8 cellular contexts compared by ENCODE assay signal in the genomic region with DNA sequence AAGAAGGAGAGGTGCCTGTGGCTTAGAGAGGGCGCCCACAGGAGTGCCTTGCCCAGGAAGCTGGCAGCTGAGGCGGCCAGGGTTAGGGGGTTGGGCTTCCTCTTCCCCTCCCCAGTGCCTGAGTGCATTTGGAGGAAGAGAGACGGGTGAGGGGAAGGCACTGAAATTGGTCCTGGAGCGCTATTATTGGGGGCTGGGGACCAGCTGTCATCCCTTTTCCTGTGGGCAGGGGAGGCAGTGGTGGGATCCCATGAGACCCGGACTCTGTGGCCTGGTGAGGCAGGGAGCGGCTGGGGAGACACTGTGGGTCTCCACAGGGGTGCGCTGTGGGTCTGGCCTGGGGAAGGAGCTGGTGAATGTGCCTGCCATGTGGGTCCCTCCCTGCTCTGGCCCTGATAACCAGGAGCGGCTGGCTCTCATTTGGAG.
DNase-seq lines count a peak whose midpoint lies in the region; ATAC-seq and TF ChIP-seq lines count a peak whose summit lies in the region.

No MANE protein-coding gene starts in this region.

- no peaks in the 10 kb centered on the region for H3K9me3 ChIP-seq in CD8-positive, alpha-beta memory T cell (ENCODE audit: low read length)
- H3K9me3 ChIP-seq in neuronal stem cell (replicated peaks in 1 of 2; ENCODE audit: control insufficient read depth in 2 of 2, insufficient read depth in 1 of 2, low read depth in 1 of 2, low read length in 2 of 2) (peaks cover 0 to 5% of the 10 kb centered on the region in 2 donors), transverse colon (no peaks in the 10 kb centered on the region)

- peaks cover 59% of the 10 kb centered on the region for H3K4me1 ChIP-seq in CD8-positive, alpha-beta memory T cell (ENCODE audit: insufficient read depth, low read length)
- peaks cover 0 to 6% of the 10 kb centered on the region in 2 donors for H3K4me1 ChIP-seq in neuronal stem cell (ENCODE audit: control insufficient read depth in 2 of 2, insufficient read depth in 1 of 2, low read depth in 1 of 2, low read length in 2 of 2)
- peaks cover 26 to 44% (median 32%) of the 10 kb centered on the region in 4 donors for H3K4me1 ChIP-seq in transverse colon

- H3K27ac Mint-ChIP-seq in CD8-positive, alpha-beta memory T cell = peak overlapping the region; percentile 67 to 99 (median 95)

- H3K14ac ChIP-seq in neuronal stem cell (ENCODE audit: low read length) = no peak overlapping the region

- no peak for TF ChIP-seq POLR2A in transverse colon (IDR thresholded peaks at IDR 0.05)

- H3K27ac ChIP-seq in CD8-positive, alpha-beta memory T cell (ENCODE audit: low read depth, low read length) = no peak overlapping the region
- H3K27ac ChIP-seq in neuronal stem cell (replicated peaks; ENCODE audit: low read length) = no peak overlapping the region
- H3K27ac ChIP-seq in transverse colon = peak overlapping the region; percentile 52 to 70 (median 64)

- peaks cover 84 to 98% (median 94%) of the 10 kb centered on the region in 3 donors for H3K4me1 Mint-ChIP-seq in CD8-positive, alpha-beta memory T cell

- H4K8ac ChIP-seq in neuronal stem cell (ENCODE audit: low read depth, low read length) = no peak overlapping the region

- H3K18ac ChIP-seq in neuronal stem cell (ENCODE audit: low read length) = peak overlapping the region; percentile 29

- peak overlapping the region; percentile 40 for H3K23ac ChIP-seq in neuronal stem cell (ENCODE audit: low read depth, low read length, poor library complexity)

- no peak for ATAC-seq in GM18498 (IDR thresholded peaks at IDR 0.05; ENCODE audit: unreplicated experiment)

- DNase-seq in CD8-positive, alpha-beta memory T cell = peak; percentile 55 to 81 (median 67)
- peak; percentile 88 for DNase-seq in activated CD4-positive, alpha-beta T cell treated with anti-CD3 and anti-CD28 coated beads for 48 hours
- DNase-seq in effector CD8-positive, alpha-beta T cell (lab: John Stamatoyannopoulos, UW) = peak; percentile 50
- DNase-seq in neuronal stem cell (ENCODE audit: low spot score) (no peak), transverse colon (no peak), HCEC 1CT (no peak)

- TF ChIP-seq CTCF in LNCAP (IDR thresholded peaks at IDR 0.05) (peak; percentile 9; the same call in 1 of the 2 replicates), transverse colon (IDR thresholded peaks at IDR 0.05) (peak in 4 of 5 experiments; percentile 20 to 35 (median 25))

- no peak for TF ChIP-seq EP300 in transverse colon (IDR thresholded peaks at IDR 0.05; ENCODE audit: low read depth)

- no CpG with 5 or more reads among the region's 8 CpGs for WGBS in neuronal stem cell (ENCODE audit: extremely low coverage in 2 of 2, insufficient read length in 2 of 2, insufficient replicate concordance in 1 of 2), 2 donors
- 72% methylated on average over 7 of the region's 8 CpGs; no CpG with 5 or more reads in 1 of the 2 donors for WGBS in transverse colon (ENCODE audit: low coverage in 1 of 2), 2 donors

- H2BK12ac ChIP-seq in neuronal stem cell (ENCODE audit: low read length) = no peak overlapping the region

- H3K36me3 ChIP-seq in CD8-positive, alpha-beta memory T cell (ENCODE audit: insufficient read depth, low read length) = no peaks in the 10 kb centered on the region
- H3K36me3 ChIP-seq in neuronal stem cell (replicated peaks in 1 of 2; ENCODE audit: control insufficient read depth in 2 of 2, insufficient read depth in 2 of 2, low read length in 2 of 2) = peaks cover 18 to 58% of the 10 kb centered on the region in 2 donors
- peaks cover 0 to 9% (median 2%) of the 10 kb centered on the region in 4 donors for H3K36me3 ChIP-seq in transverse colon

- intact Hi-C loops in transverse colon (cut with DNase I; ENCODE audit: low total_unique reads) = no loop called here

- peaks cover 37% of the 10 kb centered on the region for H3K79me1 ChIP-seq in neuronal stem cell (ENCODE audit: low read depth, low read length)

- H3K27me3 Mint-ChIP-seq in CD8-positive, alpha-beta memory T cell = no peaks in the 10 kb centered on the region

- no peaks in the 10 kb centered on the region for H3K27me3 ChIP-seq in CD8-positive, alpha-beta memory T cell (ENCODE audit: insufficient read depth, low read length, poor library complexity, severe bottlenecking)
- H3K27me3 ChIP-seq in neuronal stem cell (ENCODE audit: control insufficient read depth in 3 of 3, insufficient read depth in 3 of 3, low read depth in 1 of 3, low read length in 3 of 3) (no peaks in the 10 kb centered on the region), transverse colon (no peaks in the 10 kb centered on the region)

- H3K4me2 ChIP-seq in neuronal stem cell (ENCODE audit: insufficient read depth, low read length, poor library complexity, severe bottlenecking) = no peak overlapping the region

- H3K36me3 Mint-ChIP-seq in CD8-positive, alpha-beta memory T cell = peaks cover 0 to 68% (median 8%) of the 10 kb centered on the region in 3 donors

- no peaks in the 10 kb centered on the region for H3K9me3 Mint-ChIP-seq in CD8-positive, alpha-beta memory T cell

- in situ Hi-C loops in transverse colon (cut with MboI; ENCODE audit: low pct_ligation_motif_present in 1 of 4, low pct_unique_long_range_greater_than_20kb in 1 of 4, low sequenced_read_pairs in 3 of 4) = no loop called here

- peak overlapping the region; percentile 12 for H3K9ac ChIP-seq in neuronal stem cell (ENCODE audit: low read depth, low read length, poor library complexity)

- no peak overlapping the region for H2BK15ac ChIP-seq in neuronal stem cell (ENCODE audit: low read length)

- H2BK5ac ChIP-seq in neuronal stem cell (ENCODE audit: low read length) = peak overlapping the region; percentile 98

- H4K91ac ChIP-seq in neuronal stem cell (ENCODE audit: low read depth, low read length, poor library complexity) = peak overlapping the region; percentile 64

- H3K4ac ChIP-seq in neuronal stem cell (ENCODE audit: low read length) = peak overlapping the region; percentile 37

- POLR2A ChIA-PET in CD8-positive, alpha-beta memory T cell (lab: Charles Lee) = interaction anchor here (0.5 to 3.0 kb wide), 24 partner anchors 9 to 1032 kb away, joined by 3 to 19 read pairs (median 5); partner anchors contain the start of gene TNRC6C

- peak overlapping the region; percentile 29 for H3K4me3 ChIP-seq in CD8-positive, alpha-beta memory T cell (ENCODE audit: low read length)
- no peak overlapping the region for H3K4me3 ChIP-seq in neuronal stem cell (ENCODE audit: low read length in 2 of 2)
- H3K4me3 ChIP-seq in transverse colon = no peak overlapping the region

- H3K4me3 Mint-ChIP-seq in CD8-positive, alpha-beta memory T cell = peak overlapping the region; percentile 67 to 94 (median 85)

- no peak overlapping the region for H2BK120ac ChIP-seq in neuronal stem cell (ENCODE audit: low read depth, low read length)

- H2AK5ac ChIP-seq in neuronal stem cell (ENCODE audit: low read depth, low read length) = peak overlapping the region; percentile 84

- H2AFZ ChIP-seq in neuronal stem cell (ENCODE audit: low read length) = no peak overlapping the region

- CTCF ChIA-PET in CD8-positive, alpha-beta memory T cell (lab: Charles Lee) = interaction anchor here (0.7 to 9.9 kb wide), 41 partner anchors 8 to 482 kb away, joined by 3 to 113 read pairs (median 5); no protein-coding TSS in a partner anchor

Comparison
In these comparisons a context has a peak if more than half of its experiments do, and no peak if none do; other contexts are left out.
1. DNase-seq: peak in CD8-positive, alpha-beta memory T cell (5 of 5), activated CD4-positive, alpha-beta T cell treated with anti-CD3 and anti-CD28 coated beads for 48 hours (single experiment) and effector CD8-positive, alpha-beta T cell (single experiment); none in neuronal stem cell (single experiment), transverse colon (single experiment) and HCEC 1CT (single experiment).
2. H3K27ac ChIP-seq: peak in transverse colon (4 of 4); none in CD8-positive, alpha-beta memory T cell (single experiment) and neuronal stem cell (single experiment).